Comparison of ENCODE assay signal across 1 cellular context in the genomic region with DNA sequence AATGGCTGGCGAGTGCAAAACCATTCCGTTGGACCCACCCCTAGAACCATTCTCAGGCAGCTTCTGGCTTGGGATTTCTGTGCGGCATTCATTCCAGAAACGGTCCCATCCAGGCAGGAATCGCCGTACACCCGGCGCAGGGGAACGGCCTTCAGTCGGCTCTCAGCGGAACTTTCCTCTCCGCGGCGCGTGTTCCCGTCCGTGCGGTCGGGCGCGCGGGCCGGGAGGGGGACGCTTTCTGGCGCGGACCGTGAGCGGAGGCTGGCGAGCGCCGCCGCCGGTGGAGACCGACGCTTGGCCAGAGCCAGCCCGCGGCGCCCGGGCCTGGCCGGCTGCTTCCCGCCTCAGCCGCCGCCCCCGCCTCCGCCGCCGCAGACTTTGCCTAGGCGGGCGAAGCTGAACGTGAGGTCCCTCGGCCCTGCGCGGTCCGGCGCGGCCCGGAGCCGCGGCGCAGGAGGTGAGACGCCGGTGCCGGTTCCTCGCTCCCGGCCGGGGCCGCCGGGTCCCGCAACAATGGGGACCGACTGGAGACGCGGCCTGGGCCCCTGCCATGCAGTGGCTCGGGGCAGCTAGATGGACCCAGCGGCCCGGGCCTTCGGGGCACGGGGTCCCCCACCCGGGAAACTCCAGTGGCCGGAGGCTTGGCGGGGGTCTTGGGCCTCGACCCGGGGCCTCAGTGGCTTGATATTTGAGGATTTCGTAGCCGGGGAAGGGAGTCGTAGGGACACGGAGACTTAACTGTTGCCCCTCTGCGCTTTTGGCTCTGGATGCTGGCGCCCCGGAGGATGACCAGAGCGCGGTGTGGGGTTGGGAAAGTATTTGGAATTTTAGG.
TF ChIP-seq lines count a peak whose summit lies in the region.

A gene with protein sequence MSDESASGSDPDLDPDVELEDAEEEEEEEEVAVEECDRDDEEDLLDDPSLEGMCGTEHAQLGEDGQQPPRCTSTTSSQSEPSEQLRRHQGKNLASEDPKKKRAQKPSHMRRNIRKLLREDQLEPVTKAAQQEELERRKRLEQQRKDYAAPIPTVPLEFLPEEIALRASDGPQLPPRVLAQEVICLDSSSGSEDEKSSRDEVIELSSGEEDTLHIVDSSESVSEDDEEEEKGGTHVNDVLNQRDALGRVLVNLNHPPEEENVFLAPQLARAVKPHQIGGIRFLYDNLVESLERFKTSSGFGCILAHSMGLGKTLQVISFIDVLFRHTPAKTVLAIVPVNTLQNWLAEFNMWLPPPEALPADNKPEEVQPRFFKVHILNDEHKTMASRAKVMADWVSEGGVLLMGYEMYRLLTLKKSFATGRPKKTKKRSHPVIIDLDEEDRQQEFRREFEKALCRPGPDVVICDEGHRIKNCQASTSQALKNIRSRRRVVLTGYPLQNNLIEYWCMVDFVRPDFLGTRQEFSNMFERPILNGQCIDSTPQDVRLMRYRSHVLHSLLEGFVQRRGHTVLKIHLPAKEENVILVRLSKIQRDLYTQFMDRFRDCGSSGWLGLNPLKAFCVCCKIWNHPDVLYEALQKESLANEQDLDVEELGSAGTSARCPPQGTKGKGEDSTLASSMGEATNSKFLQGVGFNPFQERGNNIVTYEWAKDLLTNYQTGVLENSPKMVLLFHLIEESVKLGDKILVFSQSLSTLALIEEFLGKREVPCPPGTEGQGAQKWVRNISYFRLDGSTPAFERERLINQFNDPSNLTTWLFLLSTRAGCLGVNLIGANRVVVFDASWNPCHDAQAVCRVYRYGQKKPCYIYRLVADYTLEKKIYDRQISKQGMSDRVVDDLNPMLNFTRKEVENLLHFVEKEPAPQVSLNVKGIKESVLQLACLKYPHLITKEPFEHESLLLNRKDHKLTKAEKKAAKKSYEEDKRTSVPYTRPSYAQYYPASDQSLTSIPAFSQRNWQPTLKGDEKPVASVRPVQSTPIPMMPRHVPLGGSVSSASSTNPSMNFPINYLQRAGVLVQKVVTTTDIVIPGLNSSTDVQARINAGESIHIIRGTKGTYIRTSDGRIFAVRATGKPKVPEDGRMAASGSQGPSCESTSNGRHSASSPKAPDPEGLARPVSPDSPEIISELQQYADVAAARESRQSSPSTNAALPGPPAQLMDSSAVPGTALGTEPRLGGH (N-terminal part only) (plus strand): TSS at position 261 of the 832 bp plus-strand sequence. CDS start 51,702 bp downstream, outside the sequence.

TF ChIP-seq in WTC11, 78 proteins besides CTCF, POLR2A, EP300 and RAD21 (continued from another document and continues in another):
- TF ChIP-seq, protein P1, sequence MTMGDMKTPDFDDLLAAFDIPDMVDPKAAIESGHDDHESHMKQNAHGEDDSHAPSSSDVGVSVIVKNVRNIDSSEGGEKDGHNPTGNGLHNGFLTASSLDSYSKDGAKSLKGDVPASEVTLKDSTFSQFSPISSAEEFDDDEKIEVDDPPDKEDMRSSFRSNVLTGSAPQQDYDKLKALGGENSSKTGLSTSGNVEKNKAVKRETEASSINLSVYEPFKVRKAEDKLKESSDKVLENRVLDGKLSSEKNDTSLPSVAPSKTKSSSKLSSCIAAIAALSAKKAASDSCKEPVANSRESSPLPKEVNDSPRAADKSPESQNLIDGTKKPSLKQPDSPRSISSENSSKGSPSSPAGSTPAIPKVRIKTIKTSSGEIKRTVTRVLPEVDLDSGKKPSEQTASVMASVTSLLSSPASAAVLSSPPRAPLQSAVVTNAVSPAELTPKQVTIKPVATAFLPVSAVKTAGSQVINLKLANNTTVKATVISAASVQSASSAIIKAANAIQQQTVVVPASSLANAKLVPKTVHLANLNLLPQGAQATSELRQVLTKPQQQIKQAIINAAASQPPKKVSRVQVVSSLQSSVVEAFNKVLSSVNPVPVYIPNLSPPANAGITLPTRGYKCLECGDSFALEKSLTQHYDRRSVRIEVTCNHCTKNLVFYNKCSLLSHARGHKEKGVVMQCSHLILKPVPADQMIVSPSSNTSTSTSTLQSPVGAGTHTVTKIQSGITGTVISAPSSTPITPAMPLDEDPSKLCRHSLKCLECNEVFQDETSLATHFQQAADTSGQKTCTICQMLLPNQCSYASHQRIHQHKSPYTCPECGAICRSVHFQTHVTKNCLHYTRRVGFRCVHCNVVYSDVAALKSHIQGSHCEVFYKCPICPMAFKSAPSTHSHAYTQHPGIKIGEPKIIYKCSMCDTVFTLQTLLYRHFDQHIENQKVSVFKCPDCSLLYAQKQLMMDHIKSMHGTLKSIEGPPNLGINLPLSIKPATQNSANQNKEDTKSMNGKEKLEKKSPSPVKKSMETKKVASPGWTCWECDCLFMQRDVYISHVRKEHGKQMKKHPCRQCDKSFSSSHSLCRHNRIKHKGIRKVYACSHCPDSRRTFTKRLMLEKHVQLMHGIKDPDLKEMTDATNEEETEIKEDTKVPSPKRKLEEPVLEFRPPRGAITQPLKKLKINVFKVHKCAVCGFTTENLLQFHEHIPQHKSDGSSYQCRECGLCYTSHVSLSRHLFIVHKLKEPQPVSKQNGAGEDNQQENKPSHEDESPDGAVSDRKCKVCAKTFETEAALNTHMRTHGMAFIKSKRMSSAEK (CRISPR knock-in tag; IDR thresholded peaks at IDR 0.05; ENCODE audit: borderline replicate concordance), result no peak
- no peak for TF ChIP-seq ELF4 (CRISPR knock-in tag; IDR thresholded peaks at IDR 0.05; ENCODE audit: low read depth)
- TF ChIP-seq NFE2L1 (CRISPR knock-in tag; IDR thresholded peaks at IDR 0.05), result peak; percentile 32; the same call in 1 of the 2 replicates
- TF ChIP-seq, protein P2, sequence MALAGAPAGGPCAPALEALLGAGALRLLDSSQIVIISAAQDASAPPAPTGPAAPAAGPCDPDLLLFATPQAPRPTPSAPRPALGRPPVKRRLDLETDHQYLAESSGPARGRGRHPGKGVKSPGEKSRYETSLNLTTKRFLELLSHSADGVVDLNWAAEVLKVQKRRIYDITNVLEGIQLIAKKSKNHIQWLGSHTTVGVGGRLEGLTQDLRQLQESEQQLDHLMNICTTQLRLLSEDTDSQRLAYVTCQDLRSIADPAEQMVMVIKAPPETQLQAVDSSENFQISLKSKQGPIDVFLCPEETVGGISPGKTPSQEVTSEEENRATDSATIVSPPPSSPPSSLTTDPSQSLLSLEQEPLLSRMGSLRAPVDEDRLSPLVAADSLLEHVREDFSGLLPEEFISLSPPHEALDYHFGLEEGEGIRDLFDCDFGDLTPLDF (CRISPR knock-in tag; IDR thresholded peaks at IDR 0.05), result no peak
- TF ChIP-seq SP1 (CRISPR knock-in tag; conservative IDR thresholded peaks at IDR 0.05), result peak; percentile 91
- TF ChIP-seq TP53 (CRISPR knock-in tag; IDR thresholded peaks at IDR 0.05), result peak; percentile 96
- TF ChIP-seq, protein P3, sequence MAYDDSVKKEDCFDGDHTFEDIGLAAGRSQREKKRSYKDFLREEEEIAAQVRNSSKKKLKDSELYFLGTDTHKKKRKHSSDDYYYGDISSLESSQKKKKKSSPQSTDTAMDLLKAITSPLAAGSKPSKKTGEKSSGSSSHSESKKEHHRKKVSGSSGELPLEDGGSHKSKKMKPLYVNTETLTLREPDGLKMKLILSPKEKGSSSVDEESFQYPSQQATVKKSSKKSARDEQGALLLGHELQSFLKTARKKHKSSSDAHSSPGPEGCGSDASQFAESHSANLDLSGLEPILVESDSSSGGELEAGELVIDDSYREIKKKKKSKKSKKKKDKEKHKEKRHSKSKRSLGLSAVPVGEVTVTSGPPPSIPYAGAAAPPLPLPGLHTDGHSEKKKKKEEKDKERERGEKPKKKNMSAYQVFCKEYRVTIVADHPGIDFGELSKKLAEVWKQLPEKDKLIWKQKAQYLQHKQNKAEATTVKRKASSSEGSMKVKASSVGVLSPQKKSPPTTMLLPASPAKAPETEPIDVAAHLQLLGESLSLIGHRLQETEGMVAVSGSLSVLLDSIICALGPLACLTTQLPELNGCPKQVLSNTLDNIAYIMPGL (CRISPR knock-in tag; IDR thresholded peaks at IDR 0.05), result peak; percentile 98
- peak; percentile 35; the same call in 1 of the 2 replicates for TF ChIP-seq ESRRA (CRISPR knock-in tag; IDR thresholded peaks at IDR 0.05; ENCODE audit: borderline replicate concordance)
- TF ChIP-seq JUN (CRISPR knock-in tag; IDR thresholded peaks at IDR 0.05), result no peak
- no peak for TF ChIP-seq ZNF423 (CRISPR knock-in tag; IDR thresholded peaks at IDR 0.05)
- TF ChIP-seq, protein P4, sequence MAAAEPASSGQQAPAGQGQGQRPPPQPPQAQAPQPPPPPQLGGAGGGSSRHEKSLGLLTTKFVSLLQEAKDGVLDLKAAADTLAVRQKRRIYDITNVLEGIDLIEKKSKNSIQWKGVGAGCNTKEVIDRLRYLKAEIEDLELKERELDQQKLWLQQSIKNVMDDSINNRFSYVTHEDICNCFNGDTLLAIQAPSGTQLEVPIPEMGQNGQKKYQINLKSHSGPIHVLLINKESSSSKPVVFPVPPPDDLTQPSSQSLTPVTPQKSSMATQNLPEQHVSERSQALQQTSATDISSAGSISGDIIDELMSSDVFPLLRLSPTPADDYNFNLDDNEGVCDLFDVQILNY (CRISPR knock-in tag; IDR thresholded peaks at IDR 0.05), result peak; percentile 76
- TF ChIP-seq NR2C2 (CRISPR knock-in tag; IDR thresholded peaks at IDR 0.05), result no peak
- TF ChIP-seq, protein P5, sequence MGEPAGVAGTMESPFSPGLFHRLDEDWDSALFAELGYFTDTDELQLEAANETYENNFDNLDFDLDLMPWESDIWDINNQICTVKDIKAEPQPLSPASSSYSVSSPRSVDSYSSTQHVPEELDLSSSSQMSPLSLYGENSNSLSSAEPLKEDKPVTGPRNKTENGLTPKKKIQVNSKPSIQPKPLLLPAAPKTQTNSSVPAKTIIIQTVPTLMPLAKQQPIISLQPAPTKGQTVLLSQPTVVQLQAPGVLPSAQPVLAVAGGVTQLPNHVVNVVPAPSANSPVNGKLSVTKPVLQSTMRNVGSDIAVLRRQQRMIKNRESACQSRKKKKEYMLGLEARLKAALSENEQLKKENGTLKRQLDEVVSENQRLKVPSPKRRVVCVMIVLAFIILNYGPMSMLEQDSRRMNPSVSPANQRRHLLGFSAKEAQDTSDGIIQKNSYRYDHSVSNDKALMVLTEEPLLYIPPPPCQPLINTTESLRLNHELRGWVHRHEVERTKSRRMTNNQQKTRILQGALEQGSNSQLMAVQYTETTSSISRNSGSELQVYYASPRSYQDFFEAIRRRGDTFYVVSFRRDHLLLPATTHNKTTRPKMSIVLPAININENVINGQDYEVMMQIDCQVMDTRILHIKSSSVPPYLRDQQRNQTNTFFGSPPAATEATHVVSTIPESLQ (CRISPR knock-in tag; IDR thresholded peaks at IDR 0.05), result no peak
- TF ChIP-seq, protein P6, sequence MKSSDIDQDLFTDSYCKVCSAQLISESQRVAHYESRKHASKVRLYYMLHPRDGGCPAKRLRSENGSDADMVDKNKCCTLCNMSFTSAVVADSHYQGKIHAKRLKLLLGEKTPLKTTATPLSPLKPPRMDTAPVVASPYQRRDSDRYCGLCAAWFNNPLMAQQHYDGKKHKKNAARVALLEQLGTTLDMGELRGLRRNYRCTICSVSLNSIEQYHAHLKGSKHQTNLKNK (CRISPR knock-in tag; IDR thresholded peaks at IDR 0.05), result no peak
- TF ChIP-seq, protein P7, sequence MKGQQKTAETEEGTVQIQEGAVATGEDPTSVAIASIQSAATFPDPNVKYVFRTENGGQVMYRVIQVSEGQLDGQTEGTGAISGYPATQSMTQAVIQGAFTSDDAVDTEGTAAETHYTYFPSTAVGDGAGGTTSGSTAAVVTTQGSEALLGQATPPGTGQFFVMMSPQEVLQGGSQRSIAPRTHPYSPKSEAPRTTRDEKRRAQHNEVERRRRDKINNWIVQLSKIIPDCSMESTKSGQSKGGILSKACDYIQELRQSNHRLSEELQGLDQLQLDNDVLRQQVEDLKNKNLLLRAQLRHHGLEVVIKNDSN (CRISPR knock-in tag; IDR thresholded peaks at IDR 0.05), result no peak
- no peak for TF ChIP-seq OVOL2 (CRISPR knock-in tag; IDR thresholded peaks at IDR 0.05; ENCODE audit: borderline replicate concordance)
- TF ChIP-seq MXD4 (CRISPR knock-in tag; IDR thresholded peaks at IDR 0.05; ENCODE audit: borderline replicate concordance), result no peak
- 0 out of 2 replicates have a peak, but pooled peaks have one; percentile 14 for TF ChIP-seq PRRX2 (CRISPR knock-in tag; IDR thresholded peaks at IDR 0.05)
- TF ChIP-seq, protein P8, sequence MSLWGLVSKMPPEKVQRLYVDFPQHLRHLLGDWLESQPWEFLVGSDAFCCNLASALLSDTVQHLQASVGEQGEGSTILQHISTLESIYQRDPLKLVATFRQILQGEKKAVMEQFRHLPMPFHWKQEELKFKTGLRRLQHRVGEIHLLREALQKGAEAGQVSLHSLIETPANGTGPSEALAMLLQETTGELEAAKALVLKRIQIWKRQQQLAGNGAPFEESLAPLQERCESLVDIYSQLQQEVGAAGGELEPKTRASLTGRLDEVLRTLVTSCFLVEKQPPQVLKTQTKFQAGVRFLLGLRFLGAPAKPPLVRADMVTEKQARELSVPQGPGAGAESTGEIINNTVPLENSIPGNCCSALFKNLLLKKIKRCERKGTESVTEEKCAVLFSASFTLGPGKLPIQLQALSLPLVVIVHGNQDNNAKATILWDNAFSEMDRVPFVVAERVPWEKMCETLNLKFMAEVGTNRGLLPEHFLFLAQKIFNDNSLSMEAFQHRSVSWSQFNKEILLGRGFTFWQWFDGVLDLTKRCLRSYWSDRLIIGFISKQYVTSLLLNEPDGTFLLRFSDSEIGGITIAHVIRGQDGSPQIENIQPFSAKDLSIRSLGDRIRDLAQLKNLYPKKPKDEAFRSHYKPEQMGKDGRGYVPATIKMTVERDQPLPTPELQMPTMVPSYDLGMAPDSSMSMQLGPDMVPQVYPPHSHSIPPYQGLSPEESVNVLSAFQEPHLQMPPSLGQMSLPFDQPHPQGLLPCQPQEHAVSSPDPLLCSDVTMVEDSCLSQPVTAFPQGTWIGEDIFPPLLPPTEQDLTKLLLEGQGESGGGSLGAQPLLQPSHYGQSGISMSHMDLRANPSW (CRISPR knock-in tag; conservative IDR thresholded peaks at IDR 0.05; ENCODE audit: low read depth), result peak; percentile 70; the same call in 1 of the 2 replicates
- peak; percentile 91 for TF ChIP-seq GABPB1 (CRISPR knock-in tag; IDR thresholded peaks at IDR 0.05)
- no peak; the same call in 1 of the 2 replicates for TF ChIP-seq TEAD1 (CRISPR knock-in tag; IDR thresholded peaks at IDR 0.05)
- TF ChIP-seq ZNF263 (CRISPR knock-in tag; IDR thresholded peaks at IDR 0.05; ENCODE audit: low read depth), result 0 out of 2 replicates have a peak, but pooled peaks have one; percentile 16
- TF ChIP-seq, protein P9, sequence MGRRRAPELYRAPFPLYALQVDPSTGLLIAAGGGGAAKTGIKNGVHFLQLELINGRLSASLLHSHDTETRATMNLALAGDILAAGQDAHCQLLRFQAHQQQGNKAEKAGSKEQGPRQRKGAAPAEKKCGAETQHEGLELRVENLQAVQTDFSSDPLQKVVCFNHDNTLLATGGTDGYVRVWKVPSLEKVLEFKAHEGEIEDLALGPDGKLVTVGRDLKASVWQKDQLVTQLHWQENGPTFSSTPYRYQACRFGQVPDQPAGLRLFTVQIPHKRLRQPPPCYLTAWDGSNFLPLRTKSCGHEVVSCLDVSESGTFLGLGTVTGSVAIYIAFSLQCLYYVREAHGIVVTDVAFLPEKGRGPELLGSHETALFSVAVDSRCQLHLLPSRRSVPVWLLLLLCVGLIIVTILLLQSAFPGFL (CRISPR knock-in tag; IDR thresholded peaks at IDR 0.05; ENCODE audit: borderline replicate concordance), result 0 out of 2 replicates have a peak, but pooled peaks have one; percentile 37
